ENCODE assay signal across 8 cellular contexts in genomic region chr9:112348257-112348992, GRCh38. TPM values are rescaled to one million over a fixed set of nuclear protein-coding genes. Genes with fewer than 3 reads are reported as not detected.
DNase-seq lines count a peak whose midpoint lies in the region; TF ChIP-seq lines count a peak whose summit lies in the region.

No MANE protein-coding gene starts in this region.

- H2AK5ac ChIP-seq in mesenchymal stem cell (ENCODE audit: low read length, severe bottlenecking): no peak overlapping the region

- no peak overlapping the region for H3K23ac ChIP-seq in mesenchymal stem cell (ENCODE audit: low read length in 2 of 2)

- H2BK15ac ChIP-seq in mesenchymal stem cell (ENCODE audit: low read depth, poor library complexity, severe bottlenecking): no peak overlapping the region

- no peak overlapping the region for H3K4ac ChIP-seq in mesenchymal stem cell (ENCODE audit: low read depth in 1 of 2, low read length in 2 of 2)

- no peak for TF ChIP-seq CTCF in BE2C (IDR thresholded peaks at IDR 0.05; ENCODE audit: low read depth, low read length)

- H3K18ac ChIP-seq in mesenchymal stem cell (ENCODE audit: low read depth in 1 of 2, low read length in 2 of 2): no peak overlapping the region

- H3K9me3 ChIP-seq in BE2C: no peaks in the 10 kb centered on the region
- H3K9me3 ChIP-seq in HUES64 (ENCODE audit: insufficient read depth, low read depth, low read length): no peaks in the 10 kb centered on the region
- H3K9me3 ChIP-seq in effector memory CD4-positive, alpha-beta T cell (ENCODE audit: control insufficient read depth, low read length): no peaks in the 10 kb centered on the region
- no peaks in the 10 kb centered on the region for H3K9me3 ChIP-seq in mesenchymal stem cell (ENCODE audit: control insufficient read depth, low read length)

- H3K27me3 ChIP-seq in BE2C: no peaks in the 10 kb centered on the region
- no peaks in the 10 kb centered on the region for H3K27me3 ChIP-seq in HUES64 (ENCODE audit: insufficient read depth, low read length)
- H3K27me3 ChIP-seq in effector memory CD4-positive, alpha-beta T cell (replicated peaks; ENCODE audit: control insufficient read depth, insufficient read depth, low read length, poor library complexity, severe bottlenecking): no peaks in the 10 kb centered on the region
- H3K27me3 ChIP-seq in mesenchymal stem cell (ENCODE audit: control insufficient read depth in 1 of 2, insufficient read depth in 1 of 2, low read length in 2 of 2): no peaks in the 10 kb centered on the region

- no peak overlapping the region for H2BK5ac ChIP-seq in mesenchymal stem cell (ENCODE audit: low read depth, low read length, poor library complexity, severe bottlenecking)

- WGBS in HUES64: 67% methylated on average over 18 of the region's 19 CpGs
- WGBS in mesenchymal stem cell: 88% methylated on average over 17 of the region's 19 CpGs

- H3K4me3 ChIP-seq in BE2C (ENCODE audit: low read depth, low read length) (peak overlapping the region; percentile 83), HUES64 (ENCODE audit: low read length) (peak overlapping the region; percentile 34), mesenchymal stem cell (ENCODE audit: insufficient read depth in 1 of 2, low read depth in 1 of 2, low read length in 2 of 2) (peak overlapping the region in 1 of 2 experiments; percentile 74)
- H3K4me3 ChIP-seq in effector memory CD4-positive, alpha-beta T cell (ENCODE audit: insufficient read depth, low read depth, low read length, poor library complexity, severe bottlenecking): peak overlapping the region; percentile 5

- peak overlapping the region; percentile 44 for H3K4me2 ChIP-seq in mesenchymal stem cell (ENCODE audit: low read length, poor library complexity, severe bottlenecking)

- no peak overlapping the region for H2BK12ac ChIP-seq in mesenchymal stem cell (ENCODE audit: low read length in 2 of 2)

- H3K9ac ChIP-seq in HUES64 (ENCODE audit: low read depth, low read length) (no peak overlapping the region), mesenchymal stem cell (ENCODE audit: low read length) (peak overlapping the region; percentile 91)

- no peaks in the 10 kb centered on the region for H3K79me1 ChIP-seq in mesenchymal stem cell (replicated peaks; ENCODE audit: low read length, poor library complexity, severe bottlenecking)

- H2AFZ ChIP-seq in mesenchymal stem cell (ENCODE audit: low read depth, low read length): no peak overlapping the region

- no peak overlapping the region for H3K14ac ChIP-seq in mesenchymal stem cell (ENCODE audit: low read length in 2 of 2)

- H3K4me1 ChIP-seq in BE2C (no peaks in the 10 kb centered on the region), HUES64 (ENCODE audit: insufficient read depth, low read length) (peaks cover 13% of the 10 kb centered on the region), mesenchymal stem cell (ENCODE audit: control insufficient read depth, insufficient read depth, low read depth, low read length) (no peaks in the 10 kb centered on the region)
- H3K4me1 ChIP-seq in effector memory CD4-positive, alpha-beta T cell (ENCODE audit: control insufficient read depth, insufficient read depth, low read length, poor library complexity, severe bottlenecking): no peaks in the 10 kb centered on the region

- H4K91ac ChIP-seq in mesenchymal stem cell (ENCODE audit: low read length): no peak overlapping the region

- H2BK120ac ChIP-seq in mesenchymal stem cell (ENCODE audit: low read depth, low read length): no peak overlapping the region

- H3K27ac ChIP-seq in HUES64 (ENCODE audit: low read depth, low read length) (no peak overlapping the region; the same call in 1 of the 2 replicates), mesenchymal stem cell (ENCODE audit: low read length, poor library complexity, severe bottlenecking) (no peak overlapping the region)
- no peak overlapping the region for H3K27ac ChIP-seq in effector memory CD4-positive, alpha-beta T cell (ENCODE audit: insufficient read depth, low read length, poor library complexity, severe bottlenecking)

- peak; percentile 93 for DNase-seq in BE2C
- peak; percentile 89 for DNase-seq in activated CD8-positive, alpha-beta memory T cell treated with anti-CD3 and anti-CD28 coated beads for 24 hours
- peak; percentile 19 to 67 (median 55) for DNase-seq in effector memory CD4-positive, alpha-beta T cell
- no peak for DNase-seq in mesenchymal stem cell
- peak; percentile 51 for DNase-seq in stimulated activated CD8-positive, alpha-beta memory T cell treated with anti-CD3 and anti-CD28 coated beads, Interleukin-12 subunit alpha, Interleukin-12 subunit beta, amount 100 ng/mL, for 1 hour (ENCODE audit: low read depth)
- no peak for DNase-seq in NCI-H1092 treated with DMSO at 0.1 percent for 48 hours (lab: John Stamatoyannopoulos, UW)
- no peak for DNase-seq in cortex of kidney (lab: John Stamatoyannopoulos, UW)

- H3K36me3 ChIP-seq in BE2C (no peaks in the 10 kb centered on the region), HUES64 (ENCODE audit: insufficient read depth, low read length) (no peaks in the 10 kb centered on the region), mesenchymal stem cell (ENCODE audit: control insufficient read depth in 1 of 2, insufficient read depth in 2 of 2, low read depth in 1 of 2, low read length in 2 of 2) (no peaks in the 10 kb centered on the region)
- no peaks in the 10 kb centered on the region for H3K36me3 ChIP-seq in effector memory CD4-positive, alpha-beta T cell (ENCODE audit: control insufficient read depth, insufficient read depth, low read length)

- H4K8ac ChIP-seq in mesenchymal stem cell (ENCODE audit: low read length): no peak overlapping the region

RNA-seq across cellular contexts. Expression of gene PTBP3, which starts 15.0 kb away (rescaled TPM):
- 3.9 TPM for polyA plus RNA-seq in BE2C (2012; ENCODE audit: insufficient read depth, insufficient read length, low read depth)
- 42.0 TPM for polyA plus RNA-seq in HUES64 (2013, experiment 1 of 2)
- 40.4 TPM for polyA plus RNA-seq in HUES64 (2013, experiment 2 of 2)
- 26.7 TPM for polyA plus RNA-seq in mesenchymal stem cell (2013, experiment 1 of 2)
- 25.9 TPM for polyA plus RNA-seq in mesenchymal stem cell (2013, experiment 2 of 2)

RNA-seq across cellular contexts. Expression of gene HSDL2, which starts 31.5 kb away (rescaled TPM):
- polyA plus RNA-seq in BE2C (2012; ENCODE audit: insufficient read depth, insufficient read length, low read depth): 12.5 TPM
- 15.0 TPM for polyA plus RNA-seq in HUES64 (2013, experiment 1 of 2)
- 19.0 TPM for polyA plus RNA-seq in HUES64 (2013, experiment 2 of 2)
- polyA plus RNA-seq in mesenchymal stem cell (2013, experiment 1 of 2): 17.9 TPM
- polyA plus RNA-seq in mesenchymal stem cell (2013, experiment 2 of 2): 18.1 TPM

Comparison
In these comparisons a context has a peak if more than half of its experiments do, and no peak if none do; other contexts are left out.
1. DNase-seq: peak in BE2C (single experiment), activated CD8-positive, alpha-beta memory T cell treated with anti-CD3 and anti-CD28 coated beads for 24 hours (single experiment), effector memory CD4-positive, alpha-beta T cell (3 of 3) and stimulated activated CD8-positive, alpha-beta memory T cell treated with anti-CD3 and anti-CD28 coated beads, Interleukin-12 subunit alpha, Interleukin-12 subunit beta, amount 100 ng/mL, for 1 hour (single experiment); none in mesenchymal stem cell (single experiment), NCI-H1092 treated with DMSO at 0.1 percent for 48 hours (single experiment) and cortex of kidney (single experiment).